ENCODE assay signal across 18 cellular contexts in the genomic region with DNA sequence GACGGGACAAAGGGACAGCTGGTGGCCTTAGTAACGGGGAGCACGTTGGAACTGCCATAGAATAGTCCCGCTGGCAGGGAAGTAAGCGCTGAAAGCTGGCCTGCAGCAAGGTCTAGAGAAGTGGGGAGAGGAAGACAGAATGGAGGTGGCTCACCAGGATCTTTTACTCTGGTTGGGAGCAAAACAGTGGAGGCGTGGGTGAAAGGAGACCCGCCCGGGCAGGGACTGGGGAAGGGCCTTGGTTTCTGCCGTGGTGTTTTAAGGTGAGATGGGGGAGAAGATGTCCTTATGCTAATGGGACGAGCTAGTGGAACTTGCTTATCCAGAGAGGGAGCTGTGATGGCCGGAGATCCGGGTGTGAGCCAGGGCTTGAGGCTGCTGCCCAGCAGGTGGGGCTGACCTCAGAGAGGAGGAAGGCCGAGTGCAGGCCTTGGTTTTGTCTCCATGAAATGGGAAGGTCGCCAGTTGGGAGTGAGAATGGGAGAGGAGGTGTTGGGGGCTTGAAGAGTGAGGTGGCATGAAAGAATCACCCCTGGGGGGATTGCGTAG. TPM values are rescaled to one million over a fixed set of nuclear protein-coding genes. Genes with fewer than 3 reads are reported as not detected.
A peak's percentile ranks its signal among the peaks of the same experiment; 100 is the strongest.
DNase-seq lines count a peak whose midpoint lies in the region; ATAC-seq, FAIRE-seq and TF ChIP-seq lines count a peak whose summit lies in the region.
"Had no signal": no experiment of that assay in that cellular context is flagged by ENCODE, and none has a peak within 500 bp of the region (broad histone marks: within the 10 kb centered on the region; RNA-seq: fewer than 3 reads in every experiment).

No MANE protein-coding gene starts in this region.

- H3K4me1 ChIP-seq in K562 (replicated peaks in 1 of 2; ENCODE audit: control insufficient read depth in 2 of 2, insufficient read depth in 2 of 2, low read length in 2 of 2) (no peaks in the 10 kb centered on the region), lung (ENCODE audit: control insufficient read depth in 2 of 2, insufficient read depth in 2 of 2, low read length in 2 of 2) (no peaks in the 10 kb centered on the region), heart left ventricle (no peaks in the 10 kb centered on the region)
- H3K4me1 ChIP-seq: SJCRH30 had no signal

- H3K9ac ChIP-seq in K562 (ENCODE audit: insufficient read depth in 1 of 2, low read depth in 2 of 2, low read length in 2 of 2) = no peak overlapping the region

- H3K27me3 ChIP-seq in K562 (ENCODE audit: control insufficient read depth in 2 of 2, insufficient read depth in 2 of 2, low read length in 2 of 2) (no peaks in the 10 kb centered on the region), lung (ENCODE audit: control insufficient read depth, insufficient read depth) (no peaks in the 10 kb centered on the region), WERI-Rb-1 (ENCODE audit: insufficient read depth, low read depth, severe bottlenecking) (no peaks in the 10 kb centered on the region), heart left ventricle (no peaks in the 10 kb centered on the region)
- H3K27me3 ChIP-seq: SJCRH30 had no signal

- no peak for TF ChIP-seq CTCF in K562 (IDR thresholded peaks at IDR 0.05 in 2 of 3, conservative IDR thresholded peaks at IDR 0.05 in 1 of 3; ENCODE audit: insufficient read depth in 2 of 3, low read depth in 1 of 3, low read length in 3 of 3)
- no peak for TF ChIP-seq CTCF in lung (IDR thresholded peaks at IDR 0.05; ENCODE audit: control extremely low read depth, extremely low read depth)
- TF ChIP-seq CTCF in WERI-Rb-1 (IDR thresholded peaks at IDR 0.05; ENCODE audit: low read depth, low read length) = no peak
- TF ChIP-seq CTCF in heart left ventricle (IDR thresholded peaks at IDR 0.05) = no peak

- TF ChIP-seq EP300 in K562 (IDR thresholded peaks at IDR 0.05; ENCODE audit: low read length) = no peak

- in situ Hi-C loops in K562 (cut with MboI) = no loop called here

- POLR2A ChIA-PET in K562 (lab: Yijun Ruan, JAX) = interaction anchor here (0.5 to 0.7 kb wide), 2 partner anchors 10 to 36 kb away, joined by 3 read pairs; no protein-coding TSS in a partner anchor

- no peaks in the 10 kb centered on the region for H3K79me2 ChIP-seq in K562 (ENCODE audit: control insufficient read depth, insufficient read depth, low read length)

- 88% methylated on average over 14 of the region's 15 CpGs for WGBS in K562 (ENCODE audit: insufficient coverage, low coverage, missing lambda C conversion rate)
- WGBS in lung, 2 donors = 88 to 96% methylated on average over 15 of the region's 15 CpGs
- 89 to 91% (median 89%) methylated on average over 15 of the region's 15 CpGs for WGBS in heart left ventricle, 4 donors

- peaks cover 21% of the 10 kb centered on the region for H3K36me3 Mint-ChIP-seq in activated CD8-positive, alpha-beta memory T cell treated with anti-CD3 and anti-CD28 coated beads, Interleukin-2, amount 10 ng/mL, durations not matched to agents 7 days and 5 days
- H3K36me3 Mint-ChIP-seq in stimulated activated effector memory CD8-positive, alpha-beta T cell treated with anti-CD3 and anti-CD28 coated beads, Interleukin-12 subunit alpha, Interleukin-12 subunit beta, amount 100 ng/mL, for 72 hours = peaks cover 94% of the 10 kb centered on the region

- TF ChIP-seq RAD21 in K562 (CRISPR knock-in tag; conservative IDR thresholded peaks at IDR 0.05 in 1 of 2, IDR thresholded peaks at IDR 0.05 in 1 of 2) = no peak

- no peak overlapping the region for H3K4me2 ChIP-seq in K562 (ENCODE audit: insufficient read depth, low read length)

- H3K4me3 Mint-ChIP-seq in activated CD8-positive, alpha-beta memory T cell treated with anti-CD3 and anti-CD28 coated beads, Interleukin-2, amount 10 ng/mL, durations not matched to agents 7 days and 5 days = no peak overlapping the region
- no peak overlapping the region for H3K4me3 Mint-ChIP-seq in stimulated activated effector memory CD8-positive, alpha-beta T cell treated with anti-CD3 and anti-CD28 coated beads, Interleukin-12 subunit alpha, Interleukin-12 subunit beta, amount 100 ng/mL, for 72 hours
- H3K4me3 Mint-ChIP-seq: CD14-positive monocyte had no signal

- no peaks in the 10 kb centered on the region for H3K9me3 Mint-ChIP-seq in activated CD8-positive, alpha-beta memory T cell treated with anti-CD3 and anti-CD28 coated beads, Interleukin-2, amount 10 ng/mL, durations not matched to agents 7 days and 5 days (ENCODE audit: low read depth)
- H3K9me3 Mint-ChIP-seq in stimulated activated effector memory CD8-positive, alpha-beta T cell treated with anti-CD3 and anti-CD28 coated beads, Interleukin-12 subunit alpha, Interleukin-12 subunit beta, amount 100 ng/mL, for 72 hours = no peaks in the 10 kb centered on the region
- H3K9me3 Mint-ChIP-seq: CD14-positive monocyte had no signal

- H3K9me1 ChIP-seq in K562 (ENCODE audit: control insufficient read depth, insufficient read depth, low read length) = no peaks in the 10 kb centered on the region

- no peak overlapping the region for H2AFZ ChIP-seq in K562 (ENCODE audit: low read depth, low read length)

- BruUV-seq in K562 (replicated peaks; lab: Mats Ljungman, UMichigan) = no TSS peak

- CTCF ChIA-PET in activated CD8-positive, alpha-beta memory T cell treated with anti-CD3 and anti-CD28 coated beads, Interleukin-2, amount 10 ng/mL, durations not matched to agents 7 days and 5 days (lab: Charles Lee) = interaction anchor here (0.6 kb wide), 1 partner anchor 15 kb away, joined by 6 read pairs; no protein-coding TSS in a partner anchor
- CTCF ChIA-PET in K562 (lab: Yijun Ruan, JAX; ENCODE audit: low intra/inter-chr PET ratio) = no interaction called here

- H3K27ac ChIP-seq in K562 (ENCODE audit: extremely low read depth, low read depth, low read length) = no peak overlapping the region
- H3K27ac ChIP-seq in lung (ENCODE audit: low read depth in 1 of 2, low read length in 1 of 2) = no peak overlapping the region
- H3K27ac ChIP-seq in WERI-Rb-1 = no peak overlapping the region
- no peak overlapping the region for H3K27ac ChIP-seq in heart left ventricle
- H3K27ac ChIP-seq: SJCRH30 had no signal

- H3K27me3 Mint-ChIP-seq in activated CD8-positive, alpha-beta memory T cell treated with anti-CD3 and anti-CD28 coated beads, Interleukin-2, amount 10 ng/mL, durations not matched to agents 7 days and 5 days = no peaks in the 10 kb centered on the region

- no peak for TF ChIP-seq POLR2A in K562 (conservative IDR thresholded peaks at IDR 0.05)
- TF ChIP-seq POLR2A in heart left ventricle (IDR thresholded peaks at IDR 0.05) = no peak

- no peak for ATAC-seq in activated CD8-positive, alpha-beta memory T cell treated with anti-CD3 and anti-CD28 coated beads, Interleukin-2, amount 10 ng/mL, durations not matched to agents 7 days and 5 days
- no peak for ATAC-seq in K562
- ATAC-seq in lung (ENCODE audit: insufficient read depth, low FRiP score) = no peak
- no peak for ATAC-seq in stimulated activated effector memory CD8-positive, alpha-beta T cell treated with anti-CD3 and anti-CD28 coated beads, Interleukin-12 subunit alpha, Interleukin-12 subunit beta, amount 100 ng/mL, for 72 hours
- ATAC-seq in heart left ventricle = no peak
- ATAC-seq: PC-3 had no signal

- DNase-seq in activated CD8-positive, alpha-beta memory T cell treated with anti-CD3 and anti-CD28 coated beads, Interleukin-2, amount 50 U/mL, for 48 hours = peak; percentile 29
- DNase-seq in activated CD8-positive, alpha-beta memory T cell treated with anti-CD3 and anti-CD28 coated beads, Interleukin-2, amount 10 ng/mL, durations not matched to agents 7 days and 5 days = no peak
- DNase-seq in K562 (ENCODE audit: extremely low read depth in 1 of 4, low spot score in 3 of 4) = no peak
- DNase-seq in lung (ENCODE audit: low spot score) = no peak
- DNase-seq in stimulated activated effector memory CD8-positive, alpha-beta T cell treated with anti-CD3 and anti-CD28 coated beads, Interleukin-12 subunit alpha, Interleukin-12 subunit beta, amount 100 ng/mL, for 72 hours (ENCODE audit: low spot score in 2 of 2) = no peak
- DNase-seq in NCI-H345 (lab: John Stamatoyannopoulos, UW) = no peak
- no peak for DNase-seq in WERI-Rb-1
- no peak for DNase-seq in heart left ventricle
- DNase-seq: 8988T, HCEC 1CT, MV-4-11, NCI-H187, NCI-H2107, NCI-H2227 treated with DMSO at 0.1 percent for 48 hours, NCI-H524, PC-3, SJCRH30 had no signal

- intact Hi-C loops in K562 (cut with micrococcal nuclease) (no loop called here), heart left ventricle (cut with DNase I) (no loop called here)

- H3K4me3 ChIP-seq in K562 (no peak overlapping the region), lung (peak overlapping the region; percentile 15), WERI-Rb-1 (ENCODE audit: low read depth, low read length) (no peak overlapping the region), heart left ventricle (no peak overlapping the region)
- H3K4me3 ChIP-seq: SJCRH30 had no signal

- peaks cover 79% of the 10 kb centered on the region; the same call in 2 of the 3 replicates for H3K36me3 ChIP-seq in K562 (ENCODE audit: control insufficient read depth, insufficient read depth, low read length)
- H3K36me3 ChIP-seq in lung (ENCODE audit: control insufficient read depth in 2 of 2, insufficient read depth in 2 of 2, low read length in 2 of 2) = peaks cover 34 to 46% of the 10 kb centered on the region in 2 donors
- peaks cover 70% of the 10 kb centered on the region for H3K36me3 ChIP-seq in WERI-Rb-1
- H3K36me3 ChIP-seq in heart left ventricle = peaks cover 4 to 91% (median 83%) of the 10 kb centered on the region in 9 donors

- FAIRE-seq in K562 (lab: Jason Lieb, UNC) = no peak

- H4K20me1 ChIP-seq in K562 (replicated peaks; ENCODE audit: control insufficient read depth, insufficient read depth, low read length) = 0 out of 2 replicates have a peak, but pooled peaks cover 5% of the 10 kb centered on the region

- no peak overlapping the region for H3K27ac Mint-ChIP-seq in activated CD8-positive, alpha-beta memory T cell treated with anti-CD3 and anti-CD28 coated beads, Interleukin-2, amount 10 ng/mL, durations not matched to agents 7 days and 5 days
- H3K27ac Mint-ChIP-seq in stimulated activated effector memory CD8-positive, alpha-beta T cell treated with anti-CD3 and anti-CD28 coated beads, Interleukin-12 subunit alpha, Interleukin-12 subunit beta, amount 100 ng/mL, for 72 hours = peak overlapping the region; percentile 64

- no peaks in the 10 kb centered on the region for H3K4me1 Mint-ChIP-seq in activated CD8-positive, alpha-beta memory T cell treated with anti-CD3 and anti-CD28 coated beads, Interleukin-2, amount 10 ng/mL, durations not matched to agents 7 days and 5 days
- H3K4me1 Mint-ChIP-seq in stimulated activated effector memory CD8-positive, alpha-beta T cell treated with anti-CD3 and anti-CD28 coated beads, Interleukin-12 subunit alpha, Interleukin-12 subunit beta, amount 100 ng/mL, for 72 hours = no peaks in the 10 kb centered on the region
- H3K4me1 Mint-ChIP-seq: CD14-positive monocyte had no signal

- no peaks in the 10 kb centered on the region for H3K9me3 ChIP-seq in K562 (replicated peaks; ENCODE audit: control insufficient read depth, insufficient read depth, low read depth, low read length)
- H3K9me3 ChIP-seq in lung (ENCODE audit: control insufficient read depth in 2 of 2, insufficient read depth in 1 of 2, low read length in 1 of 2) = no peaks in the 10 kb centered on the region
- H3K9me3 ChIP-seq in WERI-Rb-1 (ENCODE audit: severe bottlenecking) = no peaks in the 10 kb centered on the region
- H3K9me3 ChIP-seq in heart left ventricle = no peaks in the 10 kb centered on the region
- H3K9me3 ChIP-seq: SJCRH30 had no signal

RNA-seq across cellular contexts. Expression of gene CTTN, which starts 56.4 kb away (rescaled TPM):
- 1 to 10 TPM; 1.0 to 1.4 TPM for total RNA-seq in activated CD8-positive, alpha-beta memory T cell treated with anti-CD3 and anti-CD28 coated beads, Interleukin-2, amount 10 ng/mL, durations not matched to agents 7 days and 5 days
- total RNA-seq in K562 (2011; cell fraction: chromatin; rRNA removed; ENCODE audit: low replicate concordance) = 847 and 1,186 TPM in 2 replicates
- total RNA-seq in K562 (2011; cell fraction: nucleolus; rRNA removed) = 519 and 540 TPM in 2 replicates
- 720 and 885 TPM in 2 replicates for total RNA-seq in K562 (2011; cell fraction: nucleoplasm; rRNA removed)
- total RNA-seq in K562 (2014; rRNA removed) (114 and 127 TPM in 2 replicates), K562 (2014; rRNA removed; fragmentation: Illumina TruSeq; extraction: Trizol) (92.4 and 92.6 TPM in 2 replicates), K562 (2015; rRNA removed; fragmentation: Illumina TruSeq; extraction: Trizol) (104 and 110 TPM in 2 replicates), K562 (2021) (146 and 158 TPM in 2 replicates), lung (100 to 1,000 TPM; 202 to 235 TPM), heart left ventricle (100 to 1,000 TPM; 109 to 186 (median 143) TPM)
- polyA plus RNA-seq in K562 (2011; rRNA removed) (90.1 and 102 TPM in 2 replicates), K562 (2014; fragmentation: Illumina TruSeq; extraction: Trizol) (99.7 and 102 TPM in 2 replicates), K562 (2014; fragmentation: Nextera tagmentation; extraction: Ambion mirVana) (10 to 100 TPM in 1 of 2 experiments, 1 to 10 TPM in 1; 9.9 to 23.1 TPM), K562 (2014; rRNA removed) (149 and 157 TPM in 2 replicates), lung (100 to 1,000 TPM in 1 of 2 donors, 10 to 100 TPM in 1; 89.8 to 106 TPM), heart left ventricle (100 to 1,000 TPM in 1 of 2 donors, 10 to 100 TPM in 1; 77.3 to 100 TPM)
- 58.6 and 59.0 TPM in 2 replicates for polyA plus RNA-seq in K562 (2011; cell fraction: cytosol; rRNA removed)
- polyA plus RNA-seq in K562 (2011; cell fraction: nucleus; rRNA removed) = 564 and 672 TPM in 2 replicates
- 106 and 146 TPM in 2 replicates for polyA plus RNA-seq in K562 (2012)
- polyA minus RNA-seq in K562 (2011; rRNA and poly(A)+ RNA removed) = 134 and 158 TPM in 2 replicates
- 44.2 and 52.6 TPM in 2 replicates for polyA minus RNA-seq in K562 (2011; cell fraction: cytosol; rRNA and poly(A)+ RNA removed)
- polyA minus RNA-seq in K562 (2011; cell fraction: nucleus; rRNA and poly(A)+ RNA removed) = 171 and 217 TPM in 2 replicates

Comparison
In these comparisons a context has a peak if more than half of its experiments do, and no peak if none do; other contexts are left out.
1. RNA of gene CTTN, which starts 56.4 kb away (total RNA-seq): 202 to 235 TPM in lung, 109 to 186 TPM in heart left ventricle and 92.4 to 1,186 TPM in K562; 1.0 to 1.4 TPM in activated CD8-positive, alpha-beta memory T cell treated with anti-CD3 and anti-CD28 coated beads, Interleukin-2, amount 10 ng/mL, durations not matched to agents 7 days and 5 days; every median in the first group is over 10 times any median in the second.